ENCODE assay signal across 16 cellular contexts in the genomic region with DNA sequence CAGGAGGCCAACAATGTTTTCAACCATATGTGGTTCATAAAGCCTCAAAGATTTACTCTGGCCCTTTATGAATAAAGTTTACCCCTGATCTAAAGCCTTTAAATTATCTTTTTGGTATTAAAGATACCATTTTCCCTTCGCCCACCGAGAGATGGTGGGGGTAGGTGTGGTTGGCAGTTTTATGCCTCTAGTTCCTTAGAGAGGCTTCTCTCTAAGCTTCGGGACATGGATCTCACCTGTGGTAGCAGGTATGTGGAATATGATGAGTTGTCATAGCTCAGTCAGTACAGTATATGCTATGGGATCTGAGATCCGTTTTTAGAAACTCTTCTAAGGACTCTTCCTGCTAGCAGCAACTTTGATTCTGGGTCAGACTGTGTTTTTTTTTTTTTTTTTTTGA. TPM values are rescaled to one million over a fixed set of nuclear protein-coding genes. Genes with fewer than 3 reads are reported as not detected.
DNase-seq lines count a peak whose midpoint lies in the region; ATAC-seq and TF ChIP-seq lines count a peak whose summit lies in the region.
"Had no signal": no experiment of that assay in that cellular context is flagged by ENCODE, and none has a peak within 500 bp of the region (broad histone marks: within the 10 kb centered on the region; RNA-seq: fewer than 3 reads in every experiment).

No MANE protein-coding gene starts in this region.

- intact Hi-C loops in activated T-helper 1 cell treated with anti-CD3 and anti-CD28 coated beads, Interleukin-12 subunit alpha, Interleukin-12 subunit beta, Interleukin-2, Interleukin-4 antibody, amounts not matched to agents 30 ng/mL and 10 ng/mL and 1 ng/mL, durations not matched to agents 14 hours and 24 hours and 36 hours (cut with micrococcal nuclease), result loop anchor here (5.0 kb wide), 2 partner anchors 371 to 641 kb away; a partner anchor contains a TSS
- intact Hi-C loops in heart right ventricle (cut with DNase I), result loop anchor here in 7 of 10 donors (5.0 kb wide), 1 partner anchor 36 kb away; a partner anchor contains a TSS

- TF ChIP-seq CTCF in liver (IDR thresholded peaks at IDR 0.05; ENCODE audit: low read depth, low read length, missing input control), result no peak
- TF ChIP-seq CTCF in heart right ventricle (IDR thresholded peaks at IDR 0.05), result no peak

- H3K27me3 ChIP-seq in liver (ENCODE audit: control insufficient read depth in 4 of 4, insufficient read depth in 4 of 4, low read length in 3 of 4) (no peaks in the 10 kb centered on the region), heart right ventricle (no peaks in the 10 kb centered on the region)
- H3K27me3 ChIP-seq: MG63 had no signal

- H3K4me1 Mint-ChIP-seq in activated T-helper 1 cell treated with anti-CD3 and anti-CD28 coated beads, Interleukin-12 subunit alpha, Interleukin-12 subunit beta, Interleukin-2, Interleukin-4 antibody, amounts not matched to agents 30 ng/mL and 10 ng/mL and 1 ng/mL, durations not matched to agents 14 hours and 24 hours and 36 hours (ENCODE audit: low read depth), result peaks cover 33% of the 10 kb centered on the region
- peaks cover 18 to 27% of the 10 kb centered on the region in 2 donors for H3K4me1 Mint-ChIP-seq in stimulated activated naive B cell treated with anti-CD40 and anti-IgM and Interleukin-4, amounts not matched to agents 10 μg/mL and 1 μg/mL and 100 μg/mL, for 72 hours

- no peak overlapping the region for H3K4me3 ChIP-seq in liver (ENCODE audit: low read depth in 1 of 3, low read length in 3 of 3)
- H3K4me3 ChIP-seq in heart right ventricle, result no peak overlapping the region
- H3K4me3 ChIP-seq: MG63, thoracic aorta had no signal

- no peak for TF ChIP-seq RAD21 in liver (IDR thresholded peaks at IDR 0.05)

- H3K27me3 Mint-ChIP-seq in activated T-helper 1 cell treated with anti-CD3 and anti-CD28 coated beads, Interleukin-12 subunit alpha, Interleukin-12 subunit beta, Interleukin-2, Interleukin-4 antibody, amounts not matched to agents 30 ng/mL and 10 ng/mL and 1 ng/mL, durations not matched to agents 14 hours and 24 hours and 36 hours (ENCODE audit: insufficient read depth), result no peaks in the 10 kb centered on the region
- no peaks in the 10 kb centered on the region for H3K27me3 Mint-ChIP-seq in stimulated activated naive B cell treated with anti-CD40 and anti-IgM and Interleukin-4, amounts not matched to agents 10 μg/mL and 1 μg/mL and 100 μg/mL, for 72 hours

- H3K9me3 ChIP-seq in liver (ENCODE audit: control insufficient read depth in 4 of 4, low read length in 3 of 4) (no peaks in the 10 kb centered on the region), heart right ventricle (no peaks in the 10 kb centered on the region)
- H3K9me3 ChIP-seq: MG63, thoracic aorta had no signal

- 91% methylated on average over 4 of the region's 4 CpGs for WGBS in liver
- 86 to 93% methylated on average over 4 of the region's 4 CpGs for WGBS in heart right ventricle, 2 donors

- peaks cover 17 to 59% (median 36%) of the 10 kb centered on the region in 4 donors for H3K4me1 ChIP-seq in liver (ENCODE audit: control insufficient read depth in 4 of 4, insufficient read depth in 4 of 4, low read length in 3 of 4)
- peaks cover 5 to 59% (median 37%) of the 10 kb centered on the region in 9 donors for H3K4me1 ChIP-seq in heart right ventricle

- no peak for DNase-seq in activated naive CD4-positive, alpha-beta T cell treated with anti-CD3 and anti-CD28 coated beads, Interleukin-2, amount 50 U/mL, for 72 hours (ENCODE audit: low spot score in 2 of 2)
- no peak for DNase-seq in activated naive CD4-positive, alpha-beta T cell (lab: John Stamatoyannopoulos, UW)
- no peak for DNase-seq in activated T-helper 1 cell treated with anti-CD3 and anti-CD28 coated beads, Interleukin-12 subunit alpha, Interleukin-12 subunit beta, Interleukin-2, Interleukin-4 antibody, amounts not matched to agents 30 ng/mL and 10 ng/mL and 1 ng/mL, durations not matched to agents 14 hours and 24 hours and 36 hours (ENCODE audit: low spot score)
- no peak for DNase-seq in stimulated activated naive B cell treated with anti-CD40 and anti-IgM and Interleukin-4, amounts not matched to agents 10 μg/mL and 1 μg/mL and 100 μg/mL, for 72 hours
- DNase-seq in COR-L47 (lab: John Stamatoyannopoulos, UW) (no peak), heart right ventricle (no peak), NCI-H2196 treated with DMSO at 0.1 percent for 48 hours (lab: John Stamatoyannopoulos, UW; ENCODE audit: unreplicated experiment) (no peak)
- DNase-seq: Calu3; effector memory CD4-positive, alpha-beta T cell; hippocampal formation; MG63; NCI-H446; stimulated activated CD4-positive, alpha-beta T cell treated with anti-CD3 and anti-CD28 coated beads, Interleukin-4, amount 100 ng/mL, for 24 hours; SW 1271 had no signal

- H3K36me3 Mint-ChIP-seq in activated naive CD4-positive, alpha-beta T cell treated with anti-CD3 and anti-CD28 coated beads, Interleukin-2, amount 50 U/mL, for 72 hours, result peaks cover 21 to 23% of the 10 kb centered on the region in 2 donors
- H3K36me3 Mint-ChIP-seq in activated T-helper 1 cell treated with anti-CD3 and anti-CD28 coated beads, Interleukin-12 subunit alpha, Interleukin-12 subunit beta, Interleukin-2, Interleukin-4 antibody, amounts not matched to agents 30 ng/mL and 10 ng/mL and 1 ng/mL, durations not matched to agents 14 hours and 24 hours and 36 hours (ENCODE audit: low read depth), result peaks cover 32% of the 10 kb centered on the region
- peaks cover 18 to 36% of the 10 kb centered on the region in 2 donors for H3K36me3 Mint-ChIP-seq in stimulated activated naive B cell treated with anti-CD40 and anti-IgM and Interleukin-4, amounts not matched to agents 10 μg/mL and 1 μg/mL and 100 μg/mL, for 72 hours

- no peak overlapping the region for H3K9ac ChIP-seq in liver (ENCODE audit: low read depth in 1 of 2, low read length in 2 of 2)

- ATAC-seq in activated naive CD4-positive, alpha-beta T cell treated with anti-CD3 and anti-CD28 coated beads, Interleukin-2, amount 50 U/mL, for 72 hours, result no peak
- ATAC-seq in stimulated activated naive B cell treated with anti-CD40 and anti-IgM and Interleukin-4, amounts not matched to agents 10 μg/mL and 1 μg/mL and 100 μg/mL, for 72 hours (replicated peaks), result no peak
- ATAC-seq in heart right ventricle, result no peak

- peak overlapping the region; percentile 95 for H3K4me3 Mint-ChIP-seq in activated T-helper 1 cell treated with anti-CD3 and anti-CD28 coated beads, Interleukin-12 subunit alpha, Interleukin-12 subunit beta, Interleukin-2, Interleukin-4 antibody, amounts not matched to agents 30 ng/mL and 10 ng/mL and 1 ng/mL, durations not matched to agents 14 hours and 24 hours and 36 hours
- H3K4me3 Mint-ChIP-seq in stimulated activated naive B cell treated with anti-CD40 and anti-IgM and Interleukin-4, amounts not matched to agents 10 μg/mL and 1 μg/mL and 100 μg/mL, for 72 hours, result no peak overlapping the region

- H3K27ac Mint-ChIP-seq in activated naive CD4-positive, alpha-beta T cell treated with anti-CD3 and anti-CD28 coated beads, Interleukin-2, amount 50 U/mL, for 72 hours, result peak overlapping the region; percentile 82 to 97
- no peak overlapping the region for H3K27ac Mint-ChIP-seq in activated T-helper 1 cell treated with anti-CD3 and anti-CD28 coated beads, Interleukin-12 subunit alpha, Interleukin-12 subunit beta, Interleukin-2, Interleukin-4 antibody, amounts not matched to agents 30 ng/mL and 10 ng/mL and 1 ng/mL, durations not matched to agents 14 hours and 24 hours and 36 hours
- H3K27ac Mint-ChIP-seq in stimulated activated naive B cell treated with anti-CD40 and anti-IgM and Interleukin-4, amounts not matched to agents 10 μg/mL and 1 μg/mL and 100 μg/mL, for 72 hours, result peak overlapping the region; percentile 47

- H3K27ac ChIP-seq in liver (ENCODE audit: low read depth in 1 of 2, low read length in 2 of 2), result peak overlapping the region; percentile 98 to 99
- H3K27ac ChIP-seq in heart right ventricle, result no peak overlapping the region
- H3K27ac ChIP-seq: thoracic aorta had no signal

- peaks cover 0 to 17% (median 9%) of the 10 kb centered on the region in 4 donors for H3K36me3 ChIP-seq in liver (ENCODE audit: control insufficient read depth in 4 of 4, insufficient read depth in 3 of 4, low read depth in 1 of 4, low read length in 3 of 4)
- peaks cover 0 to 61% (median 10%) of the 10 kb centered on the region in 9 donors for H3K36me3 ChIP-seq in heart right ventricle

- no peaks in the 10 kb centered on the region for H3K9me3 Mint-ChIP-seq in activated naive CD4-positive, alpha-beta T cell treated with anti-CD3 and anti-CD28 coated beads, Interleukin-2, amount 50 U/mL, for 72 hours
- no peaks in the 10 kb centered on the region for H3K9me3 Mint-ChIP-seq in activated T-helper 1 cell treated with anti-CD3 and anti-CD28 coated beads, Interleukin-12 subunit alpha, Interleukin-12 subunit beta, Interleukin-2, Interleukin-4 antibody, amounts not matched to agents 30 ng/mL and 10 ng/mL and 1 ng/mL, durations not matched to agents 14 hours and 24 hours and 36 hours
- H3K9me3 Mint-ChIP-seq in stimulated activated naive B cell treated with anti-CD40 and anti-IgM and Interleukin-4, amounts not matched to agents 10 μg/mL and 1 μg/mL and 100 μg/mL, for 72 hours, result no peaks in the 10 kb centered on the region

RNA-seq across cellular contexts. Expression of a gene that starts 2.3 kb away (rescaled TPM):
- total RNA-seq in activated naive CD4-positive, alpha-beta T cell treated with anti-CD3 and anti-CD28 coated beads, Interleukin-2, amount 50 U/mL, for 72 hours, result 100 to 1,000 TPM; 396 to 399 TPM
- total RNA-seq in activated T-helper 1 cell treated with anti-CD3 and anti-CD28 coated beads, Interleukin-12 subunit alpha, Interleukin-12 subunit beta, Interleukin-2, Interleukin-4 antibody, amounts not matched to agents 30 ng/mL and 10 ng/mL and 1 ng/mL, durations not matched to agents 14 hours and 24 hours and 36 hours, result 410 and 425 TPM in 2 replicates
- total RNA-seq in liver, result 100 to 1,000 TPM in 1 of 2 donors, 10 to 100 TPM in 1; 62.5 to 103 TPM
- 1,000 to 10,000 TPM in 1 of 2 donors, 100 to 1,000 TPM in 1; 548 to 2,326 TPM for polyA plus RNA-seq in liver
- total RNA-seq in heart right ventricle, result 1,000 to 10,000 TPM; 1,190 to 1,962 (median 1,754) TPM
- polyA plus RNA-seq in heart right ventricle, result 1,000 to 10,000 TPM in 1 of 2 donors, 100 to 1,000 TPM in 1; 824 to 1,591 TPM

RNA-seq across cellular contexts. Expression of a gene that starts 2.5 kb away (rescaled TPM):
- 1 to 10 TPM; 1.1 to 1.3 TPM for total RNA-seq in activated naive CD4-positive, alpha-beta T cell treated with anti-CD3 and anti-CD28 coated beads, Interleukin-2, amount 50 U/mL, for 72 hours
- total RNA-seq in activated T-helper 1 cell treated with anti-CD3 and anti-CD28 coated beads, Interleukin-12 subunit alpha, Interleukin-12 subunit beta, Interleukin-2, Interleukin-4 antibody, amounts not matched to agents 30 ng/mL and 10 ng/mL and 1 ng/mL, durations not matched to agents 14 hours and 24 hours and 36 hours, result 0.32 and 0.57 TPM in 2 replicates
- total RNA-seq in liver (under 1 TPM in 1 of 2 donors, not detected in 1; 0.08 TPM), heart right ventricle (under 1 TPM; 0.18 to 0.82 (median 0.43) TPM)
- polyA plus RNA-seq in liver (under 1 TPM; 0.08 to 0.10 TPM), heart right ventricle (under 1 TPM in 1 of 2 donors, not detected in 1; 0.10 TPM)
- total RNA-seq: thoracic aorta had no signal

RNA-seq across cellular contexts. Expression of a gene that starts 4.7 kb away (rescaled TPM):
- 1 to 10 TPM; 1.5 to 3.8 TPM for total RNA-seq in activated naive CD4-positive, alpha-beta T cell treated with anti-CD3 and anti-CD28 coated beads, Interleukin-2, amount 50 U/mL, for 72 hours
- total RNA-seq in activated T-helper 1 cell treated with anti-CD3 and anti-CD28 coated beads, Interleukin-12 subunit alpha, Interleukin-12 subunit beta, Interleukin-2, Interleukin-4 antibody, amounts not matched to agents 30 ng/mL and 10 ng/mL and 1 ng/mL, durations not matched to agents 14 hours and 24 hours and 36 hours, result 3.9 and 4.9 TPM in 2 replicates
- total RNA-seq in liver, result 10 to 100 TPM; 12.0 to 56.7 TPM
- polyA plus RNA-seq in liver, result 100 to 1,000 TPM in 1 of 2 donors, 10 to 100 TPM in 1; 68.1 to 736 TPM
- total RNA-seq in heart right ventricle, result 1 to 10 TPM in 5 of 10 donors, under 1 TPM in 5; 0.49 to 1.6 (median 0.92) TPM
- polyA plus RNA-seq in heart right ventricle, result 1 to 10 TPM in 1 of 2 donors, under 1 TPM in 1; 0.62 to 3.9 TPM

RNA-seq across cellular contexts. Expression of a gene that starts 38.3 kb away (rescaled TPM):
- total RNA-seq in activated naive CD4-positive, alpha-beta T cell treated with anti-CD3 and anti-CD28 coated beads, Interleukin-2, amount 50 U/mL, for 72 hours, result 1 to 10 TPM; 1.3 to 2.3 TPM
- total RNA-seq in activated T-helper 1 cell treated with anti-CD3 and anti-CD28 coated beads, Interleukin-12 subunit alpha, Interleukin-12 subunit beta, Interleukin-2, Interleukin-4 antibody, amounts not matched to agents 30 ng/mL and 10 ng/mL and 1 ng/mL, durations not matched to agents 14 hours and 24 hours and 36 hours, result 6.5 and 8.3 TPM in 2 replicates
- total RNA-seq in liver (10 to 100 TPM in 1 of 2 donors, 1 to 10 TPM in 1; 6.1 to 23.0 TPM), heart right ventricle (1 to 10 TPM; 3.2 to 6.4 (median 4.1) TPM)
- polyA plus RNA-seq in liver (10 to 100 TPM; 13.7 to 28.5 TPM), heart right ventricle (10 to 100 TPM in 1 of 2 donors, 1 to 10 TPM in 1; 3.5 to 10.8 TPM)

RNA-seq across cellular contexts. Expression of a gene that starts 55.7 kb away (rescaled TPM):
- total RNA-seq in activated naive CD4-positive, alpha-beta T cell treated with anti-CD3 and anti-CD28 coated beads, Interleukin-2, amount 50 U/mL, for 72 hours, result not detected
- 0.47 and 0.54 TPM in 2 replicates for total RNA-seq in activated T-helper 1 cell treated with anti-CD3 and anti-CD28 coated beads, Interleukin-12 subunit alpha, Interleukin-12 subunit beta, Interleukin-2, Interleukin-4 antibody, amounts not matched to agents 30 ng/mL and 10 ng/mL and 1 ng/mL, durations not matched to agents 14 hours and 24 hours and 36 hours
- total RNA-seq in liver (1 to 10 TPM; 1.6 to 1.9 TPM), heart right ventricle (under 1 TPM in 4 of 10 donors, not detected in 6; 0.08 to 0.19 (median 0.13) TPM)
- polyA plus RNA-seq in liver (1 to 10 TPM; 1.3 to 2.2 TPM), heart right ventricle (under 1 TPM in 1 of 2 donors, not detected in 1; 0.07 TPM)

Comparison
In these comparisons a context has a peak if more than half of its experiments do, and no peak if none do; other contexts are left out.
1. H3K27ac ChIP-seq: peak in liver (2 of 2); none in heart right ventricle (0 of 10).